In the genomic region with DNA sequence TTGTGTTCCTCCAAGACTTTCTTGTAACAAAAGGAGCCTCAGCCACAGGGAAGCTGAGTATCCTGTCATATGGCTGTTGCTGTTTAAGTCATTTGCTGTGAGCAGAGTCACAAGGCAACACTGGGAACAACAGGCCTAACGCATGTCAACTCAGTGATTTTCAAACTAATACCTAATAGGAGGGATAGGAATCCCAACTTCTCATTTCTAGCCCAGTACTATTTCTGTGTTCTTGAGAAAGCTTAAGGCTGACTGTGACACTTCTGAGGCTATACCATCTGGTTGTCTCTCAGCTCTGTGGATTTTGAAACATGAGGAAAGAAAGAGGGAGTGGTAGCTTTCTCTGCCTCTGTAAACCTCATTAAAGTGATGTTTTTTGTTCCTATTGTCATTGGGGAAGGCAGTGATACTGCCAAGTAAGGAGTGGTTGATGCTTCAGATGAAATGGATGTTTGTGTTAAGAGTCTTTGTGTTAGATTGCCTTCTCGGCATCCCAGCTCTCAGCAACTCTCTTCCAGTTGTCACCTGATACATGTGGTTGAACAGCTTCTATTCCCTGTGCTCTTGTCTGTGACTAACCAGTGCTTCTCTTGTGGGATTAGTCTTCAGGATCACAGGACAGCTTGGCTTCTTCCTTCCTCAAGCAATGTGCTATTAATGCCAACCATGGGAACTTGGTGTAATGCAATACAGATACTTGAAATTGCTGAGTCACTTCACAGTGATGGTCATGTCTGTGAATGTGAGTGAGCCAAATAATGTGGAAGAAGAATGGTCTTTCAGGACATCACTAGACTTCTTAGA, we compare ENCODE assay signal across 1 cellular context.
TF ChIP-seq lines count a peak whose summit lies in the region.

No MANE protein-coding gene starts in this region.

TF ChIP-seq in HepG2, 621 proteins besides CTCF, POLR2A, EP300 and RAD21 (continued from another document):
- TF ChIP-seq, protein P1, sequence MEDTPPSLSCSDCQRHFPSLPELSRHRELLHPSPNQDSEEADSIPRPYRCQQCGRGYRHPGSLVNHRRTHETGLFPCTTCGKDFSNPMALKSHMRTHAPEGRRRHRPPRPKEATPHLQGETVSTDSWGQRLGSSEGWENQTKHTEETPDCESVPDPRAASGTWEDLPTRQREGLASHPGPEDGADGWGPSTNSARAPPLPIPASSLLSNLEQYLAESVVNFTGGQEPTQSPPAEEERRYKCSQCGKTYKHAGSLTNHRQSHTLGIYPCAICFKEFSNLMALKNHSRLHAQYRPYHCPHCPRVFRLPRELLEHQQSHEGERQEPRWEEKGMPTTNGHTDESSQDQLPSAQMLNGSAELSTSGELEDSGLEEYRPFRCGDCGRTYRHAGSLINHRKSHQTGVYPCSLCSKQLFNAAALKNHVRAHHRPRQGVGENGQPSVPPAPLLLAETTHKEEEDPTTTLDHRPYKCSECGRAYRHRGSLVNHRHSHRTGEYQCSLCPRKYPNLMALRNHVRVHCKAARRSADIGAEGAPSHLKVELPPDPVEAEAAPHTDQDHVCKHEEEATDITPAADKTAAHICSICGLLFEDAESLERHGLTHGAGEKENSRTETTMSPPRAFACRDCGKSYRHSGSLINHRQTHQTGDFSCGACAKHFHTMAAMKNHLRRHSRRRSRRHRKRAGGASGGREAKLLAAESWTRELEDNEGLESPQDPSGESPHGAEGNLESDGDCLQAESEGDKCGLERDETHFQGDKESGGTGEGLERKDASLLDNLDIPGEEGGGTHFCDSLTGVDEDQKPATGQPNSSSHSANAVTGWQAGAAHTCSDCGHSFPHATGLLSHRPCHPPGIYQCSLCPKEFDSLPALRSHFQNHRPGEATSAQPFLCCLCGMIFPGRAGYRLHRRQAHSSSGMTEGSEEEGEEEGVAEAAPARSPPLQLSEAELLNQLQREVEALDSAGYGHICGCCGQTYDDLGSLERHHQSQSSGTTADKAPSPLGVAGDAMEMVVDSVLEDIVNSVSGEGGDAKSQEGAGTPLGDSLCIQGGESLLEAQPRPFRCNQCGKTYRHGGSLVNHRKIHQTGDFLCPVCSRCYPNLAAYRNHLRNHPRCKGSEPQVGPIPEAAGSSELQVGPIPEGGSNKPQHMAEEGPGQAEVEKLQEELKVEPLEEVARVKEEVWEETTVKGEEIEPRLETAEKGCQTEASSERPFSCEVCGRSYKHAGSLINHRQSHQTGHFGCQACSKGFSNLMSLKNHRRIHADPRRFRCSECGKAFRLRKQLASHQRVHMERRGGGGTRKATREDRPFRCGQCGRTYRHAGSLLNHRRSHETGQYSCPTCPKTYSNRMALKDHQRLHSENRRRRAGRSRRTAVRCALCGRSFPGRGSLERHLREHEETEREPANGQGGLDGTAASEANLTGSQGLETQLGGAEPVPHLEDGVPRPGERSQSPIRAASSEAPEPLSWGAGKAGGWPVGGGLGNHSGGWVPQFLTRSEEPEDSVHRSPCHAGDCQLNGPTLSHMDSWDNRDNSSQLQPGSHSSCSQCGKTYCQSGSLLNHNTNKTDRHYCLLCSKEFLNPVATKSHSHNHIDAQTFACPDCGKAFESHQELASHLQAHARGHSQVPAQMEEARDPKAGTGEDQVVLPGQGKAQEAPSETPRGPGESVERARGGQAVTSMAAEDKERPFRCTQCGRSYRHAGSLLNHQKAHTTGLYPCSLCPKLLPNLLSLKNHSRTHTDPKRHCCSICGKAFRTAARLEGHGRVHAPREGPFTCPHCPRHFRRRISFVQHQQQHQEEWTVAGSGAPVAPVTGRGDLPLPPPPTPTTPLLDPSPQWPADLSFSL (CRISPR knock-in tag; IDR thresholded peaks at IDR 0.05): no peak
- TF ChIP-seq, protein P2, sequence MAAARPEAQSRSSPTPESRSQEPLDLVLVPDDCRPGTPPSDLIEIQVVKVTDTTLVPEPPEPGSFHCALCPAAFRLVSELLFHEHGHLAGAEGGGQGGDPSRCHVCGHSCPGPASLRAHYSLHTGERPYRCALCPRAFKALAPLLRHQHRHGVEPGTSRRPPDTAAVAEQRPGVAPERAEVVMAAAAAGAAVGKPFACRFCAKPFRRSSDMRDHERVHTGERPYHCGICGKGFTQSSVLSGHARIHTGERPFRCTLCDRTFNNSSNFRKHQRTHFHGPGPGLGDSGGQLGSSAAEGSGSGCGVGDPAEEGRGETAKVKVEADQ (CRISPR knock-in tag; IDR thresholded peaks at IDR 0.05; ENCODE audit: borderline replicate concordance): no peak
- TF ChIP-seq SOX5 (CRISPR knock-in tag; IDR thresholded peaks at IDR 0.05; ENCODE audit: borderline replicate concordance) (no peak), REL (CRISPR knock-in tag; conservative IDR thresholded peaks at IDR 0.05) (no peak), RFX3 (CRISPR knock-in tag; IDR thresholded peaks at IDR 0.05) (no peak), NFE2L2 (IDR thresholded peaks at IDR 0.05; ENCODE audit: low read length) (peak; percentile 94), BHLHE40 (IDR thresholded peaks at IDR 0.05; ENCODE audit: low read length) (no peak), ZNF430 (CRISPR knock-in tag; IDR thresholded peaks at IDR 0.05) (no peak), IRX3 (CRISPR knock-in tag; IDR thresholded peaks at IDR 0.05; ENCODE audit: borderline replicate concordance, low read depth) (no peak), KAT7 (CRISPR knock-in tag; IDR thresholded peaks at IDR 0.05; ENCODE audit: borderline replicate concordance) (no peak), MEIS2 (CRISPR knock-in tag; IDR thresholded peaks at IDR 0.05) (no peak), KLF16 (CRISPR knock-in tag; IDR thresholded peaks at IDR 0.05) (no peak), FOXP1 (IDR thresholded peaks at IDR 0.05) (no peak), FOXP1 (CRISPR knock-in tag; IDR thresholded peaks at IDR 0.05) (no peak), NFE2 (CRISPR knock-in tag; IDR thresholded peaks at IDR 0.05) (peak; percentile 51; the same call in 1 of the 2 replicates), ZNF3 (CRISPR knock-in tag; IDR thresholded peaks at IDR 0.05) (no peak), SRSF1 (optimal IDR thresholded peaks at IDR 0.05; ENCODE audit: low read depth, low read length) (no peak), ZNF878 (CRISPR knock-in tag; IDR thresholded peaks at IDR 0.05) (no peak)
- TF ChIP-seq, protein P3, sequence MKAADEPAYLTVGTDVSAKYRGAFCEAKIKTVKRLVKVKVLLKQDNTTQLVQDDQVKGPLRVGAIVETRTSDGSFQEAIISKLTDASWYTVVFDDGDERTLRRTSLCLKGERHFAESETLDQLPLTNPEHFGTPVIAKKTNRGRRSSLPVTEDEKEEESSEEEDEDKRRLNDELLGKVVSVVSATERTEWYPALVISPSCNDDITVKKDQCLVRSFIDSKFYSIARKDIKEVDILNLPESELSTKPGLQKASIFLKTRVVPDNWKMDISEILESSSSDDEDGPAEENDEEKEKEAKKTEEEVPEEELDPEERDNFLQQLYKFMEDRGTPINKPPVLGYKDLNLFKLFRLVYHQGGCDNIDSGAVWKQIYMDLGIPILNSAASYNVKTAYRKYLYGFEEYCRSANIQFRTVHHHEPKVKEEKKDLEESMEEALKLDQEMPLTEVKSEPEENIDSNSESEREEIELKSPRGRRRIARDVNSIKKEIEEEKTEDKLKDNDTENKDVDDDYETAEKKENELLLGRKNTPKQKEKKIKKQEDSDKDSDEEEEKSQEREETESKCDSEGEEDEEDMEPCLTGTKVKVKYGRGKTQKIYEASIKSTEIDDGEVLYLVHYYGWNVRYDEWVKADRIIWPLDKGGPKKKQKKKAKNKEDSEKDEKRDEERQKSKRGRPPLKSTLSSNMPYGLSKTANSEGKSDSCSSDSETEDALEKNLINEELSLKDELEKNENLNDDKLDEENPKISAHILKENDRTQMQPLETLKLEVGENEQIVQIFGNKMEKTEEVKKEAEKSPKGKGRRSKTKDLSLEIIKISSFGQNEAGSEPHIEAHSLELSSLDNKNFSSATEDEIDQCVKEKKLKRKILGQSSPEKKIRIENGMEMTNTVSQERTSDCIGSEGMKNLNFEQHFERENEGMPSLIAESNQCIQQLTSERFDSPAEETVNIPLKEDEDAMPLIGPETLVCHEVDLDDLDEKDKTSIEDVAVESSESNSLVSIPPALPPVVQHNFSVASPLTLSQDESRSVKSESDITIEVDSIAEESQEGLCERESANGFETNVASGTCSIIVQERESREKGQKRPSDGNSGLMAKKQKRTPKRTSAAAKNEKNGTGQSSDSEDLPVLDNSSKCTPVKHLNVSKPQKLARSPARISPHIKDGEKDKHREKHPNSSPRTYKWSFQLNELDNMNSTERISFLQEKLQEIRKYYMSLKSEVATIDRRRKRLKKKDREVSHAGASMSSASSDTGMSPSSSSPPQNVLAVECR (CRISPR knock-in tag; IDR thresholded peaks at IDR 0.05; ENCODE audit: borderline replicate concordance): no peak
- TF ChIP-seq, protein P4, sequence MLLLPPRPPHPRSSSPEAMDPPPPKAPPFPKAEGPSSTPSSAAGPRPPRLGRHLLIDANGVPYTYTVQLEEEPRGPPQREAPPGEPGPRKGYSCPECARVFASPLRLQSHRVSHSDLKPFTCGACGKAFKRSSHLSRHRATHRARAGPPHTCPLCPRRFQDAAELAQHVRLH (CRISPR knock-in tag; IDR thresholded peaks at IDR 0.05; ENCODE audit: borderline replicate concordance, low read depth): no peak
- TF ChIP-seq, protein P5, sequence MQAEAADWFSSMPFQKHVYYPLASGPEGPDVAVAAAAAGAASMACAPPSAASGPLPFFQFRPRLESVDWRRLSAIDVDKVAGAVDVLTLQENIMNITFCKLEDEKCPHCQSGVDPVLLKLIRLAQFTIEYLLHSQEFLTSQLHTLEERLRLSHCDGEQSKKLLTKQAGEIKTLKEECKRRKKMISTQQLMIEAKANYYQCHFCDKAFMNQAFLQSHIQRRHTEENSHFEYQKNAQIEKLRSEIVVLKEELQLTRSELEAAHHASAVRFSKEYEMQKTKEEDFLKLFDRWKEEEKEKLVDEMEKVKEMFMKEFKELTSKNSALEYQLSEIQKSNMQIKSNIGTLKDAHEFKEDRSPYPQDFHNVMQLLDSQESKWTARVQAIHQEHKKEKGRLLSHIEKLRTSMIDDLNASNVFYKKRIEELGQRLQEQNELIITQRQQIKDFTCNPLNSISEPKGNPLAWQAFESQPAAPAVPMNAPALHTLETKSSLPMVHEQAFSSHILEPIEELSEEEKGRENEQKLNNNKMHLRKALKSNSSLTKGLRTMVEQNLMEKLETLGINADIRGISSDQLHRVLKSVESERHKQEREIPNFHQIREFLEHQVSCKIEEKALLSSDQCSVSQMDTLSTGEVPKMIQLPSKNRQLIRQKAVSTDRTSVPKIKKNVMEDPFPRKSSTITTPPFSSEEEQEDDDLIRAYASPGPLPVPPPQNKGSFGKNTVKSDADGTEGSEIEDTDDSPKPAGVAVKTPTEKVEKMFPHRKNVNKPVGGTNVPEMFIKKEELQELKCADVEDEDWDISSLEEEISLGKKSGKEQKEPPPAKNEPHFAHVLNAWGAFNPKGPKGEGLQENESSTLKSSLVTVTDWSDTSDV (CRISPR knock-in tag; IDR thresholded peaks at IDR 0.05): no peak
- TF ChIP-seq, protein P6, sequence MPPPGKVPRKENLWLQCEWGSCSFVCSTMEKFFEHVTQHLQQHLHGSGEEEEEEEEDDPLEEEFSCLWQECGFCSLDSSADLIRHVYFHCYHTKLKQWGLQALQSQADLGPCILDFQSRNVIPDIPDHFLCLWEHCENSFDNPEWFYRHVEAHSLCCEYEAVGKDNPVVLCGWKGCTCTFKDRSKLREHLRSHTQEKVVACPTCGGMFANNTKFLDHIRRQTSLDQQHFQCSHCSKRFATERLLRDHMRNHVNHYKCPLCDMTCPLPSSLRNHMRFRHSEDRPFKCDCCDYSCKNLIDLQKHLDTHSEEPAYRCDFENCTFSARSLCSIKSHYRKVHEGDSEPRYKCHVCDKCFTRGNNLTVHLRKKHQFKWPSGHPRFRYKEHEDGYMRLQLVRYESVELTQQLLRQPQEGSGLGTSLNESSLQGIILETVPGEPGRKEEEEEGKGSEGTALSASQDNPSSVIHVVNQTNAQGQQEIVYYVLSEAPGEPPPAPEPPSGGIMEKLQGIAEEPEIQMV (CRISPR knock-in tag; IDR thresholded peaks at IDR 0.05; ENCODE audit: low read depth): no peak
- TF ChIP-seq, protein P7, sequence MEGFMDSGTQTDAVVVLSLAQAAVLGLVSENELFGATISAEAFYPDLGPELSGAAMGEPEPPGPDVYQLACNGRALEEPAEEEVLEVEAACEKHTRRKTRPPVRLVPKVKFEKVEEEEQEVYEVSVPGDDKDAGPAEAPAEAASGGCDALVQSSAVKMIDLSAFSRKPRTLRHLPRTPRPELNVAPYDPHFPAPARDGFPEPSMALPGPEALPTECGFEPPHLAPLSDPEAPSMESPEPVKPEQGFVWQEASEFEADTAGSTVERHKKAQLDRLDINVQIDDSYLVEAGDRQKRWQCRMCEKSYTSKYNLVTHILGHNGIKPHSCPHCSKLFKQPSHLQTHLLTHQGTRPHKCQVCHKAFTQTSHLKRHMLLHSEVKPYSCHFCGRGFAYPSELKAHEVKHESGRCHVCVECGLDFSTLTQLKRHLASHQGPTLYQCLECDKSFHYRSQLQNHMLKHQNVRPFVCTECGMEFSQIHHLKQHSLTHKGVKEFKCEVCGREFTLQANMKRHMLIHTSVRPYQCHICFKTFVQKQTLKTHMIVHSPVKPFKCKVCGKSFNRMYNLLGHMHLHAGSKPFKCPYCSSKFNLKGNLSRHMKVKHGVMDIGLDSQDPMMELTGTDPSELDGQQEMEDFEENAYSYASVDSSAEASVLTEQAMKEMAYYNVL (CRISPR knock-in tag; IDR thresholded peaks at IDR 0.05; ENCODE audit: borderline replicate concordance): no peak
